ENCODE assay signal across 14 cellular contexts in the genomic region with DNA sequence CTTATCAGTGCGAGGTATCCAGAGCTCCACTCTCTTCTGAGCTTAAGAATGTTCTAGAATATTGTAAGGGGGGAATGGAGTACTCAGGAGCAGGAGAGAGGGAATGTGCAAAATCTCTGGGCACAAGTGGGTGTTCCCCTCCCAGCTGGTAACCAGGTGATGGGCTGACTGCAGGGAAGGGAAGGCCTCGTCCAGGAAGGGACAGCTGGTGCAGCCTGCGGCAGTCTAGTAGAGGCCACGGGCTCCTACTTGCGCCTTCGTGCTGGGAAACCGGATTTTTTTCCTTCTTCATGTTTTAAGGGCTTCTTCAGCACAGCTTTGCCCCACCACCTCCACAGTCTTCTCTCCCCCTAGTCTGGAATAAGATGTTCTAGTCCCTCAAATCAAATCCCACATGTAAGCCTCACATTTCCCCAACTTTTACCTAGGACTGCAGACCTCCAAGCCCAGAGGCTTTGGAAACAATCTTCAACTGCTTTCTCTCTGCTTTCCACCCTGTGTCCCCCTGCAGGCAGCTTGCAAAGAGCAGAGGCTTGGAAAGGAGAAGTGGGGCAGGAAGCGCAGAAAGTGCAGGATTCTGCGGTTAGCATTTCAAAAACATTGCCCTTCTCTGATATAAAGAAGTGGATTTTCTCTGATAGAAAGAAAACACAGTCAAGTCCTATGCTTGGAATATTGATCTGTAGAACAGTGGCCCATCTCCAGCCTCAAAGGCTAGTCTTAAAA. TPM values are rescaled to one million over a fixed set of nuclear protein-coding genes. Genes with fewer than 3 reads are reported as not detected.
A peak's percentile ranks its signal among the peaks of the same experiment; 100 is the strongest.
DNase-seq lines count a peak whose midpoint lies in the region; ATAC-seq and TF ChIP-seq lines count a peak whose summit lies in the region.
"Had no signal": no experiment of that assay in that cellular context is flagged by ENCODE, and none has a peak within 500 bp of the region (broad histone marks: within the 10 kb centered on the region; RNA-seq: fewer than 3 reads in every experiment).

No MANE protein-coding gene starts in this region.

- CTCF ChIA-PET in A673 (lab: Charles Lee) (no interaction called here), HEK293 (lab: Yijun Ruan, JAX) (no interaction called here)

- POLR2A ChIA-PET in A673 (lab: Charles Lee; ENCODE audit: low non-redundant PET) (no interaction called here), HEK293 (lab: Yijun Ruan, JAX) (interaction anchor here (0.7 kb wide), 1 partner anchor 1402 kb away, joined by 6 read pairs; no protein-coding TSS in a partner anchor)
- POLR2A ChIA-PET in naive thymus-derived CD8-positive, alpha-beta T cell (lab: Charles Lee) = no interaction called here

- no peak overlapping the region for H3K27ac Mint-ChIP-seq in activated naive CD4-positive, alpha-beta T cell treated with anti-CD3 and anti-CD28 coated beads, Interleukin-2, amount 50 U/mL, for 72 hours
- H3K27ac Mint-ChIP-seq in naive thymus-derived CD8-positive, alpha-beta T cell = no peak overlapping the region
- H3K27ac Mint-ChIP-seq: CD4-positive, alpha-beta T cell had no signal

- H3K4me3 ChIP-seq in A673 (ENCODE audit: low read depth, low read length, poor library complexity, severe bottlenecking) (no peak overlapping the region), HEK293 (ENCODE audit: low read depth, low read length) (no peak overlapping the region)
- H3K4me3 ChIP-seq: left lung, thoracic aorta had no signal

- H3K4me1 ChIP-seq in A673 (ENCODE audit: insufficient read depth, low read length, poor library complexity, severe bottlenecking) = no peaks in the 10 kb centered on the region
- H3K4me1 ChIP-seq in HEK293 (ENCODE audit: control insufficient read depth, insufficient read depth, low read length) = no peaks in the 10 kb centered on the region

- intact Hi-C loops in A673 (cut with micrococcal nuclease; ENCODE audit: unreplicated experiment) = no loop called here

- H3K36me3 Mint-ChIP-seq in activated naive CD4-positive, alpha-beta T cell treated with anti-CD3 and anti-CD28 coated beads, Interleukin-2, amount 50 U/mL, for 72 hours = no peaks in the 10 kb centered on the region
- H3K36me3 Mint-ChIP-seq in naive thymus-derived CD8-positive, alpha-beta T cell = no peaks in the 10 kb centered on the region

- TF ChIP-seq CTCF in A673 (conservative IDR thresholded peaks at IDR 0.05; ENCODE audit: low read depth, low read length) (0 out of 2 replicates have a peak, but pooled peaks have one; percentile 33), HEK293 (tag by site-specific recombination; IDR thresholded peaks at IDR 0.05) (no peak), VCaP (conservative IDR thresholded peaks at IDR 0.05) (peak; percentile 28; the same call in 1 of the 2 replicates)

- H3K27ac ChIP-seq in A673 (ENCODE audit: low read depth, low read length, poor library complexity, severe bottlenecking) (no peak overlapping the region), HEK293 (ENCODE audit: extremely low read depth, low read depth, low read length) (no peak overlapping the region), VCaP (peak overlapping the region; percentile 86)
- H3K27ac ChIP-seq: left lung, thoracic aorta had no signal

- H3K4me1 Mint-ChIP-seq in naive thymus-derived CD8-positive, alpha-beta T cell = peaks cover 0 to 5% (median under 1%) of the 10 kb centered on the region in 4 donors

- ATAC-seq in activated naive CD4-positive, alpha-beta T cell treated with anti-CD3 and anti-CD28 coated beads, Interleukin-2, amount 50 U/mL, for 72 hours = no peak
- no peak for ATAC-seq in naive thymus-derived CD8-positive, alpha-beta T cell
- no peak for ATAC-seq in GM21526 (IDR thresholded peaks at IDR 0.05; ENCODE audit: low FRiP score, unreplicated experiment)
- ATAC-seq: left lung had no signal

- H3K4me3 Mint-ChIP-seq in naive thymus-derived CD8-positive, alpha-beta T cell = no peak overlapping the region
- H3K4me3 Mint-ChIP-seq: CD4-positive, alpha-beta T cell had no signal

- no peaks in the 10 kb centered on the region for H3K9me3 ChIP-seq in A673 (ENCODE audit: low read depth, low read length, poor library complexity, severe bottlenecking)
- no peaks in the 10 kb centered on the region for H3K9me3 ChIP-seq in HEK293 (ENCODE audit: control insufficient read depth, insufficient read depth, low read depth, low read length)
- H3K9me3 ChIP-seq: left lung, thoracic aorta had no signal

- no peaks in the 10 kb centered on the region for H3K27me3 Mint-ChIP-seq in naive thymus-derived CD8-positive, alpha-beta T cell
- H3K27me3 Mint-ChIP-seq: CD4-positive, alpha-beta T cell had no signal

- no TSS peak for BruUV-seq in A673 (replicated peaks; lab: Mats Ljungman, UMichigan)

- no peaks in the 10 kb centered on the region for H3K27me3 ChIP-seq in A673 (replicated peaks; ENCODE audit: insufficient read depth, low read depth, low read length, poor library complexity)
- H3K27me3 ChIP-seq: left lung had no signal

- H3K36me3 ChIP-seq in A673 (ENCODE audit: insufficient read depth, low read length, poor library complexity, severe bottlenecking) (no peaks in the 10 kb centered on the region), HEK293 (ENCODE audit: control insufficient read depth in 2 of 2, insufficient read depth in 1 of 2, low read length in 2 of 2) (no peaks in the 10 kb centered on the region)
- H3K36me3 ChIP-seq: left lung, thoracic aorta had no signal

- no peaks in the 10 kb centered on the region for H3K9me3 Mint-ChIP-seq in activated naive CD4-positive, alpha-beta T cell treated with anti-CD3 and anti-CD28 coated beads, Interleukin-2, amount 50 U/mL, for 72 hours
- no peaks in the 10 kb centered on the region for H3K9me3 Mint-ChIP-seq in naive thymus-derived CD8-positive, alpha-beta T cell
- H3K9me3 Mint-ChIP-seq: CD4-positive, alpha-beta T cell had no signal

- peak; percentile 26 for DNase-seq in A673 (ENCODE audit: low spot score)
- peak; percentile 82 for DNase-seq in islet precursor cell
- no peak for DNase-seq in activated CD4-positive, alpha-beta T cell treated with anti-CD3 and anti-CD28 coated beads, Interleukin-2, amount 50 U/mL, for 48 hours
- DNase-seq in activated naive CD4-positive, alpha-beta T cell treated with anti-CD3 and anti-CD28 coated beads, Interleukin-2, amount 50 U/mL, for 72 hours (ENCODE audit: low spot score in 2 of 2) = no peak
- DNase-seq in naive thymus-derived CD8-positive, alpha-beta T cell = no peak
- DNase-seq: activated T-cell treated with anti-CD3 and anti-CD28 coated beads for 4 hours; CD4-positive, alpha-beta T cell; left lung; NCI-H1048; SHP77 treated with DMSO at 0.1 percent for 48 hours had no signal

TF ChIP-seq in HEK293, 187 proteins besides CTCF, POLR2A, EP300 and RAD21:
- TF ChIP-seq ZNF664 (tag by site-specific recombination; IDR thresholded peaks at IDR 0.05) (no peak), PRDM1 (tag by site-specific recombination; IDR thresholded peaks at IDR 0.05) (peak; percentile 19; the same call in 1 of the 2 replicates)

RNA-seq across cellular contexts. Expression of a gene that starts 11.9 kb away (rescaled TPM):
- 0.58 and 1.1 TPM in 2 replicates for total RNA-seq in A673 (2021)
- total RNA-seq in activated naive CD4-positive, alpha-beta T cell treated with anti-CD3 and anti-CD28 coated beads, Interleukin-2, amount 50 U/mL, for 72 hours = not detected
- total RNA-seq in naive thymus-derived CD8-positive, alpha-beta T cell = not detected
- polyA plus RNA-seq in naive thymus-derived CD8-positive, alpha-beta T cell = not detected
- total RNA-seq: CD4-positive, alpha-beta T cell had no signal

Comparison
In these comparisons a context has a peak if more than half of its experiments do, and no peak if none do; other contexts are left out.
1. DNase-seq: peak in A673 (single experiment) and islet precursor cell (single experiment); none in activated CD4-positive, alpha-beta T cell treated with anti-CD3 and anti-CD28 coated beads, Interleukin-2, amount 50 U/mL, for 48 hours (0 of 2), activated naive CD4-positive, alpha-beta T cell treated with anti-CD3 and anti-CD28 coated beads, Interleukin-2, amount 50 U/mL, for 72 hours (0 of 2) and naive thymus-derived CD8-positive, alpha-beta T cell (0 of 10).